ENCODE assay signal across 7 cellular contexts in genomic region chr2:192190474-192190873, GRCh38. TPM values are rescaled to one million over a fixed set of nuclear protein-coding genes. Genes with fewer than 3 reads are reported as not detected.
A peak's percentile ranks its signal among the peaks of the same experiment; 100 is the strongest.
DNase-seq lines count a peak whose midpoint lies in the region; ATAC-seq and TF ChIP-seq lines count a peak whose summit lies in the region.

No MANE protein-coding gene starts in this region.

- no peak overlapping the region for H3K27ac ChIP-seq in body of pancreas
- H3K27ac ChIP-seq in effector memory CD4-positive, alpha-beta T cell (ENCODE audit: insufficient read depth, low read length, poor library complexity, severe bottlenecking): no peak overlapping the region

- intact Hi-C loops in body of pancreas (cut with DNase I): no loop called here

- H3K4me3 Mint-ChIP-seq in nephron: no peak overlapping the region

- H3K36me3 ChIP-seq in body of pancreas (replicated peaks in 1 of 2; ENCODE audit: insufficient read depth in 1 of 2, low read depth in 2 of 2): no peaks in the 10 kb centered on the region
- H3K36me3 ChIP-seq in effector memory CD4-positive, alpha-beta T cell (ENCODE audit: control insufficient read depth, insufficient read depth, low read length): no peaks in the 10 kb centered on the region

- peaks cover 0 to 14% of the 10 kb centered on the region in 2 donors for H3K27me3 ChIP-seq in body of pancreas
- H3K27me3 ChIP-seq in effector memory CD4-positive, alpha-beta T cell (replicated peaks; ENCODE audit: control insufficient read depth, insufficient read depth, low read length, poor library complexity, severe bottlenecking): peaks cover 31% of the 10 kb centered on the region

- TF ChIP-seq CTCF in body of pancreas (IDR thresholded peaks at IDR 0.05) (peak in 5 of 7 experiments; percentile 4 to 28 (median 18)), nephron (IDR thresholded peaks at IDR 0.05; ENCODE audit: unreplicated experiment in 3 of 3) (peak; percentile 43 to 64 (median 49))

- H3K9me3 Mint-ChIP-seq in nephron: no peaks in the 10 kb centered on the region

- no peak for ATAC-seq in body of pancreas
- ATAC-seq in HG03521 (IDR thresholded peaks at IDR 0.05; ENCODE audit: unreplicated experiment): no peak
- ATAC-seq in HG02763 (IDR thresholded peaks at IDR 0.05; ENCODE audit: unreplicated experiment): no peak

- H3K36me3 Mint-ChIP-seq in nephron (ENCODE audit: low read depth): no peaks in the 10 kb centered on the region

- in situ Hi-C loops in G401 (cut with HindIII; ENCODE audit: low sequenced_read_pairs): no loop called here

- peaks cover 18% of the 10 kb centered on the region for H3K4me1 ChIP-seq in body of pancreas
- peaks cover 13% of the 10 kb centered on the region for H3K4me1 ChIP-seq in effector memory CD4-positive, alpha-beta T cell (ENCODE audit: control insufficient read depth, insufficient read depth, low read length, poor library complexity, severe bottlenecking)

- peak; percentile 18 for DNase-seq in G401 (ENCODE audit: low spot score)
- DNase-seq in Kasumi-1 (lab: John Stamatoyannopoulos, UW): peak; percentile 82 to 90
- DNase-seq in body of pancreas: no peak
- DNase-seq in effector memory CD4-positive, alpha-beta T cell: no peak

- H3K9me3 ChIP-seq in body of pancreas: no peaks in the 10 kb centered on the region
- H3K9me3 ChIP-seq in effector memory CD4-positive, alpha-beta T cell (ENCODE audit: control insufficient read depth, low read length): no peaks in the 10 kb centered on the region

- no peak overlapping the region for H3K27ac Mint-ChIP-seq in nephron

- H3K4me3 ChIP-seq in body of pancreas: no peak overlapping the region
- H3K4me3 ChIP-seq in effector memory CD4-positive, alpha-beta T cell (ENCODE audit: insufficient read depth, low read depth, low read length, poor library complexity, severe bottlenecking): no peak overlapping the region

- H3K4me1 Mint-ChIP-seq in nephron: peaks cover 22% of the 10 kb centered on the region

- peaks cover 45% of the 10 kb centered on the region for H3K27me3 Mint-ChIP-seq in nephron (ENCODE audit: low read depth)

- no peak for TF ChIP-seq POLR2A in body of pancreas (IDR thresholded peaks at IDR 0.05)

- 19 to 31% methylated on average over 1 of the region's 1 CpG for WGBS in body of pancreas, 2 donors

RNA-seq across cellular contexts. Expression of gene TMEFF2, which starts 4.3 kb away (rescaled TPM):
- not detected in 2 replicates for total RNA-seq in G401 (2014; rRNA removed; shearing (Covaris generic))
- not detected for total RNA-seq in body of pancreas

Comparison
In these comparisons a context has a peak if more than half of its experiments do, and no peak if none do; other contexts are left out.
1. DNase-seq: peak in G401 (single experiment) and Kasumi-1 (2 of 2); none in body of pancreas (0 of 4) and effector memory CD4-positive, alpha-beta T cell (0 of 3).